ENCODE assay signal across 1 cellular context in genomic region chr16:31142109-31143035, GRCh38.
A peak's percentile ranks its signal among the peaks of the same experiment; 100 is the strongest.
TF ChIP-seq lines count a peak whose summit lies in the region.

No MANE protein-coding gene starts in this region.

TF ChIP-seq in HepG2, 621 proteins besides CTCF, POLR2A, EP300 and RAD21 (continued from another document):
- TF ChIP-seq ZNF281 (CRISPR knock-in tag; IDR thresholded peaks at IDR 0.05; ENCODE audit: borderline replicate concordance) (no peak), ZNF772 (CRISPR knock-in tag; IDR thresholded peaks at IDR 0.05) (peak; percentile 98), CREBL2 (CRISPR knock-in tag; IDR thresholded peaks at IDR 0.05; ENCODE audit: borderline replicate concordance) (peak; percentile 26; the same call in 1 of the 2 replicates)
